23 cellular contexts compared by ENCODE assay signal in the genomic region with DNA sequence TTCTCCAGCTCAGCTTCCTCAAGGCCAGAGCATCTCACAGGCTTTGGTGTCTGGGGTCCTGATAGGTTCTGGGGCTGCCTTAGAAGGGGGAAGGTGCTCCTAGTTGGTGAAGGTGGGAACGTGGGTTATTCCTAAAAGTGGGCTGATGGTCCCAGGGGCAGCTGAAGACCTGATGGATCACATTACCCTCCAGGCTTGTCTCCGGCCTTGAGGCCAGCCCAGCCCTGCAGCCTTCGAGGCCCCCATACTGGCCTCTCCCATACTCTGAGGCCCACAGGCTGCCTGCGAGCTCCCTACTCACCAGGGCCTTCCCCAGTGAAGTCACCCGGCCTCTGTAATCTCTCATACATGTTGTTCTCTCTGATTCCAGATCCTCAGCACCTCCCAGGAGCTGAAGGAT. TPM values are rescaled to one million over a fixed set of nuclear protein-coding genes. Genes with fewer than 3 reads are reported as not detected.
"Had no signal": no experiment of that assay in that cellular context is flagged by ENCODE, and none has a peak within 500 bp of the region (broad histone marks: within the 10 kb centered on the region; RNA-seq: fewer than 3 reads in every experiment).

No MANE protein-coding gene starts in this region.

- DNase-seq: IMR-90, Karpas-422, KG1, MG63, NCI-H1092, NCI-H1105 treated with DMSO at 0.1 percent for 48 hours, NCI-H1417 treated with DMSO at 0.1 percent for 48 hours, NCI-H146, NCI-H1694 treated with DMSO at 0.1 percent for 48 hours, NCI-H1930, NCI-H2081, NCI-H2107, NCI-H2227 treated with DMSO at 0.1 percent for 48 hours, NCI-H524, NCI-H69, NCI-H774, RPMI8226, SHP77, SK-N-SH had no signal

- H3K27me3 ChIP-seq: MG63 had no signal

- H3K9me3 ChIP-seq: MG63, SK-N-SH had no signal

- H3K4me3 ChIP-seq: MG63 had no signal

- H3K36me3 ChIP-seq: MG63 had no signal

- H3K9ac ChIP-seq: SK-N-SH had no signal

RNA-seq across cellular contexts. Expression of a gene that starts 2.7 kb away (rescaled TPM):
- total RNA-seq: HepG2, HT1080, SK-MEL-5 had no signal

RNA-seq across cellular contexts. Expression of a gene that starts 26.7 kb away (rescaled TPM):
- total RNA-seq: HepG2, HT1080, NCI-H460, SK-MEL-5 had no signal
